In genomic region chr6:41936073-41936837, GRCh38 we compare ENCODE assay signal across 8 cellular contexts. TPM values are rescaled to one million over a fixed set of nuclear protein-coding genes. Genes with fewer than 3 reads are reported as not detected.
A peak's percentile ranks its signal among the peaks of the same experiment; 100 is the strongest.
DNase-seq lines count a peak whose midpoint lies in the region; ATAC-seq and TF ChIP-seq lines count a peak whose summit lies in the region.

No MANE protein-coding gene starts in this region.

- DNase-seq in GM10266 (ENCODE audit: extremely low spot score): peak; percentile 70
- peak; percentile 91 for DNase-seq in NCI-H226
- peak; percentile 31 to 37 for DNase-seq in cerebellar nuclear complex (lab: John Stamatoyannopoulos, UW)
- DNase-seq in left kidney (ENCODE audit: low read depth, low spot score): peak; percentile 84
- DNase-seq in stimulated activated CD4-positive, alpha-beta T cell treated with anti-CD3 and anti-CD28 coated beads, Interleukin-4, amount 100 ng/mL, for 48 hours (ENCODE audit: low read depth in 2 of 2): peak; percentile 44 to 69
- DNase-seq in mesenteric fat pad (ENCODE audit: low spot score): no peak

- ATAC-seq in HG02870 (IDR thresholded peaks at IDR 0.05; ENCODE audit: unreplicated experiment): peak; percentile 58
- peak; percentile 75 to 76 for ATAC-seq in activated CD4-positive, CD25-positive, alpha-beta regulatory T cell treated with anti-CD3 and anti-CD28 coated beads, Interleukin-2, amount 50 U/mL, for 24 hours

- TF ChIP-seq CTCF in GM10266 (IDR thresholded peaks at IDR 0.05; ENCODE audit: control insufficient read depth, insufficient read depth, low read depth, missing control alignments): peak; percentile 83

RNA-seq across cellular contexts. Expression of gene CCND3, which starts 5.4 kb away (rescaled TPM):
- total RNA-seq in mesenteric fat pad: 104 TPM

RNA-seq across cellular contexts. Expression of gene BYSL, which starts 15.0 kb away (rescaled TPM):
- 31.1 TPM for total RNA-seq in mesenteric fat pad

RNA-seq across cellular contexts. Expression of gene MED20, which starts 15.3 kb away (rescaled TPM):
- total RNA-seq in mesenteric fat pad: 16.5 TPM

RNA-seq across cellular contexts. Expression of gene USP49, which starts 41.1 kb away (rescaled TPM):
- 8.3 TPM for total RNA-seq in mesenteric fat pad
